12 cellular contexts compared by ENCODE assay signal in genomic region chr10:47924628-47925027, GRCh38. TPM values are rescaled to one million over a fixed set of nuclear protein-coding genes. Genes with fewer than 3 reads are reported as not detected.
A peak's percentile ranks its signal among the peaks of the same experiment; 100 is the strongest.
DNase-seq lines count a peak whose midpoint lies in the region; ATAC-seq, FAIRE-seq and TF ChIP-seq lines count a peak whose summit lies in the region.
"Not testable (repeated sequence)": the region's sequence is repeated elsewhere in the genome, so short reads cannot be mapped to it uniquely, and the experiment has no call there.
"Had no signal": no experiment of that assay in that cellular context is flagged by ENCODE, and none has a peak within 500 bp of the region (broad histone marks: within the 10 kb centered on the region; RNA-seq: fewer than 3 reads in every experiment).

No MANE protein-coding gene starts in this region.

- H3K36me3 ChIP-seq in GM23338 (ENCODE audit: insufficient read depth); PC-3 (ENCODE audit: low read depth, low read length): not testable (repeated sequence)

- H3K4me3 Mint-ChIP-seq in GM23338: not testable (repeated sequence)

- H3K79me2 ChIP-seq in GM23338 (replicated peaks; ENCODE audit: insufficient read depth); PC-3 (ENCODE audit: low read length): not testable (repeated sequence)

- not testable (repeated sequence) for ATAC-seq in A549
- ATAC-seq in GM23338: peak; percentile 34; the same call in 2 of the 3 replicates
- ATAC-seq in PC-3: peak; percentile 43; the same call in 1 of the 2 replicates
- ATAC-seq in SK-N-SH treated with all-trans-retinoic acid at 6 μM for 48 hours: peak; percentile 36; the same call in 1 of the 3 replicates
- ATAC-seq in left colon: peak; percentile 44

- H3K9me3 Mint-ChIP-seq in GM23338: not testable (repeated sequence)

- TF ChIP-seq RAD21 in A549 (conservative IDR thresholded peaks at IDR 0.05 in 1 of 2, IDR thresholded peaks at IDR 0.05 in 1 of 2): not testable (repeated sequence)

- H3K27me3 ChIP-seq in GM23338 (ENCODE audit: insufficient read depth); PC-3 (ENCODE audit: low read length): not testable (repeated sequence)

- H3K9me3 ChIP-seq in A549; PC-3 (ENCODE audit: low read length): not testable (repeated sequence)

- H2AFZ ChIP-seq in GM23338; PC-3 (ENCODE audit: low read length): not testable (repeated sequence)

- intact Hi-C loops in PC-3 (cut with micrococcal nuclease); left colon (cut with DNase I, micrococcal nuclease): not testable (repeated sequence)

- H3K36me3 Mint-ChIP-seq in GM23338 (ENCODE audit: low read depth): not testable (repeated sequence)

- H3K4me2 ChIP-seq in A549; GM23338; PC-3 (ENCODE audit: low read length): not testable (repeated sequence)

- not testable (repeated sequence) for H3K4me1 ChIP-seq in A549; GM23338 (ENCODE audit: insufficient read depth); PC-3 (ENCODE audit: insufficient read depth, low read length)

- H3F3A ChIP-seq in GM23338 (replicated peaks; ENCODE audit: low read depth); PC-3 (ENCODE audit: low read length, unreplicated experiment): not testable (repeated sequence)

- H3K4me1 Mint-ChIP-seq in GM23338: not testable (repeated sequence)

- POLR2A ChIA-PET in A549 (lab: Yijun Ruan, JAX); PC-3 (lab: Charles Lee; ENCODE audit: unreplicated experiment): not testable (repeated sequence)

- not testable (repeated sequence) for TF ChIP-seq POLR2A in A549 (IDR thresholded peaks at IDR 0.05; ENCODE audit: low read length)

- not testable (repeated sequence) for BruUV-seq in PC-3 (replicated peaks; lab: Mats Ljungman, UMichigan)

- CTCF ChIA-PET in A549 (lab: Yijun Ruan, JAX); PC-3 (lab: Charles Lee): not testable (repeated sequence)

- H3K4me3 ChIP-seq in A549; GM23338; PC-3 (ENCODE audit: low read length): not testable (repeated sequence)

- peak overlapping the region; percentile 63 to 79; a peak in 3 of 6 replicates for H3K27ac ChIP-seq in A549
- H3K27ac ChIP-seq in GM23338 (ENCODE audit: low read depth); PC-3 (ENCODE audit: low read length): not testable (repeated sequence)

- H3K27me3 Mint-ChIP-seq in GM23338 (ENCODE audit: insufficient read depth, low read depth, poor library complexity): not testable (repeated sequence)

- not testable (repeated sequence) for TF ChIP-seq EP300 in A549 (IDR thresholded peaks at IDR 0.05)

- FAIRE-seq in A549 (lab: Jason Lieb, UNC): not testable (repeated sequence)

- DNase-seq in A549 (ENCODE audit: low read depth in 1 of 2, low spot score in 1 of 2); GM23338 (ENCODE audit: low spot score); PC-3; left colon: not testable (repeated sequence)

- H3K9ac ChIP-seq in PC-3 (ENCODE audit: low read length): not testable (repeated sequence)

- not testable (repeated sequence) for H4K20me1 ChIP-seq in GM23338 (replicated peaks; ENCODE audit: insufficient read depth); PC-3 (ENCODE audit: low read length)

- H3K27ac Mint-ChIP-seq in GM23338: not testable (repeated sequence)

- TF ChIP-seq CTCF in A549 (IDR thresholded peaks at IDR 0.05); GM23338 (conservative IDR thresholded peaks at IDR 0.05; ENCODE audit: low read depth in 2 of 2); PC-3 (conservative IDR thresholded peaks at IDR 0.05; ENCODE audit: low read depth, low read length): not testable (repeated sequence)

- 78% methylated on average over 3 of the region's 5 CpGs for WGBS in A549 (ENCODE audit: missing lambda C conversion rate)

- not testable (repeated sequence) for H3K9me2 ChIP-seq in GM23338 (ENCODE audit: insufficient read depth); PC-3 (replicated peaks; ENCODE audit: low read length)

RNA-seq across cellular contexts. Expression of gene NPY4R2, which starts 6.2 kb away (rescaled TPM):
- polyA plus RNA-seq in A549 (2011; rRNA removed) (30.0 and 36.4 TPM in 2 replicates), A549 (2017; fragmentation: RNase III; extraction: RNeasy Plus Mini Kit Qiagen cat#74134 plus additional on column Dnase treatment) (31.1 to 37.8 TPM (median 33.1 TPM) in 3 replicates), GM23338 (2016; fragmentation: Nextera tagmentation; extraction: Ambion mirVana) (not detected in 2 replicates)
- polyA plus RNA-seq in A549 (2012; cell fraction: cytosol; rRNA removed): 79.5 and 109 TPM in 2 replicates
- polyA plus RNA-seq in A549 (2012; cell fraction: nucleus; rRNA removed): 166 and 256 TPM in 2 replicates
- polyA minus RNA-seq in A549 (2011; rRNA and poly(A)+ RNA removed): 101 and 106 TPM in 2 replicates
- total RNA-seq in GM23338 (2014; rRNA removed; shearing (Covaris generic)): not detected in 2 replicates
- total RNA-seq in PC-3 (2014; rRNA removed) (not detected in 2 replicates), left colon (10 to 100 TPM in 1 of 2 donors, 1 to 10 TPM in 1; 8.3 to 10.6 TPM)
- total RNA-seq: A172; A673; CD4-positive, alpha-beta memory T cell; CD4-positive, CD25-positive, alpha-beta regulatory T cell; CD8-positive, alpha-beta memory T cell; Daoy had no signal
- polyA plus RNA-seq: CD14-positive monocyte; CD4-positive, alpha-beta memory T cell; CD4-positive, CD25-positive, alpha-beta regulatory T cell; CD8-positive, alpha-beta memory T cell had no signal
